ENCODE assay signal across 8 cellular contexts in genomic region chr6:144581807-144582537, GRCh38.
DNase-seq lines count a peak whose midpoint lies in the region; ATAC-seq lines count a peak whose summit lies in the region.

No MANE protein-coding gene starts in this region.

- CTCF ChIA-PET in activated naive CD4-positive, alpha-beta T cell treated with anti-CD3 and anti-CD28 coated beads for 36 hours (lab: Charles Lee), result interaction anchor here (0.7 to 1.5 kb wide), 5 partner anchors 13 to 456 kb away, joined by 3 to 5 read pairs (median 3); no protein-coding TSS in a partner anchor

- H3K36me3 Mint-ChIP-seq in activated CD4-positive, alpha-beta T cell treated with anti-CD3 and anti-CD28 coated beads, Interleukin-2, amount 10 ng/mL, durations not matched to agents 24 days and 14 days (ENCODE audit: low read depth), result peaks cover 26% of the 10 kb centered on the region
- peaks cover 4% of the 10 kb centered on the region for H3K36me3 Mint-ChIP-seq in activated naive CD4-positive, alpha-beta T cell treated with anti-CD3 and anti-CD28 coated beads for 36 hours (ENCODE audit: low read depth)
- peaks cover 18 to 23% of the 10 kb centered on the region in 2 donors for H3K36me3 Mint-ChIP-seq in stimulated activated naive B cell treated with anti-CD40 and anti-IgM and Interleukin-4, amounts not matched to agents 10 μg/mL and 1 μg/mL and 100 μg/mL, for 72 hours

- H3K9me3 Mint-ChIP-seq in activated CD4-positive, alpha-beta T cell treated with anti-CD3 and anti-CD28 coated beads, Interleukin-2, amount 10 ng/mL, durations not matched to agents 24 days and 14 days, result no peaks in the 10 kb centered on the region
- no peaks in the 10 kb centered on the region for H3K9me3 Mint-ChIP-seq in activated naive CD4-positive, alpha-beta T cell treated with anti-CD3 and anti-CD28 coated beads for 36 hours
- no peaks in the 10 kb centered on the region for H3K9me3 Mint-ChIP-seq in stimulated activated naive B cell treated with anti-CD40 and anti-IgM and Interleukin-4, amounts not matched to agents 10 μg/mL and 1 μg/mL and 100 μg/mL, for 72 hours

- peak; percentile 42 to 59 for ATAC-seq in left cardiac atrium
- ATAC-seq in stimulated activated naive B cell treated with anti-CD40 and anti-IgM and Interleukin-4, amounts not matched to agents 10 μg/mL and 1 μg/mL and 100 μg/mL, for 72 hours (replicated peaks), result peak; percentile 28 to 36

- peak overlapping the region; percentile 23 for H3K27ac Mint-ChIP-seq in activated CD4-positive, alpha-beta T cell treated with anti-CD3 and anti-CD28 coated beads, Interleukin-2, amount 10 ng/mL, durations not matched to agents 24 days and 14 days
- no peak overlapping the region for H3K27ac Mint-ChIP-seq in activated naive CD4-positive, alpha-beta T cell treated with anti-CD3 and anti-CD28 coated beads for 36 hours
- no peak overlapping the region for H3K27ac Mint-ChIP-seq in stimulated activated naive B cell treated with anti-CD40 and anti-IgM and Interleukin-4, amounts not matched to agents 10 μg/mL and 1 μg/mL and 100 μg/mL, for 72 hours

- peaks cover 42% of the 10 kb centered on the region for H3K4me1 Mint-ChIP-seq in activated CD4-positive, alpha-beta T cell treated with anti-CD3 and anti-CD28 coated beads, Interleukin-2, amount 10 ng/mL, durations not matched to agents 24 days and 14 days
- H3K4me1 Mint-ChIP-seq in activated naive CD4-positive, alpha-beta T cell treated with anti-CD3 and anti-CD28 coated beads for 36 hours (ENCODE audit: low read depth), result peaks cover 13% of the 10 kb centered on the region
- peaks cover 9 to 20% of the 10 kb centered on the region in 2 donors for H3K4me1 Mint-ChIP-seq in stimulated activated naive B cell treated with anti-CD40 and anti-IgM and Interleukin-4, amounts not matched to agents 10 μg/mL and 1 μg/mL and 100 μg/mL, for 72 hours

- no peaks in the 10 kb centered on the region for H3K27me3 Mint-ChIP-seq in activated CD4-positive, alpha-beta T cell treated with anti-CD3 and anti-CD28 coated beads, Interleukin-2, amount 10 ng/mL, durations not matched to agents 24 days and 14 days
- no peaks in the 10 kb centered on the region for H3K27me3 Mint-ChIP-seq in activated naive CD4-positive, alpha-beta T cell treated with anti-CD3 and anti-CD28 coated beads for 36 hours (ENCODE audit: low read depth)
- no peaks in the 10 kb centered on the region for H3K27me3 Mint-ChIP-seq in stimulated activated naive B cell treated with anti-CD40 and anti-IgM and Interleukin-4, amounts not matched to agents 10 μg/mL and 1 μg/mL and 100 μg/mL, for 72 hours

- DNase-seq in activated CD4-positive, alpha-beta T cell treated with anti-CD3 and anti-CD28 coated beads, Interleukin-2, amount 10 ng/mL, durations not matched to agents 24 days and 14 days, result peak; percentile 79
- DNase-seq in activated CD4-positive, alpha-beta T cell treated with anti-CD3 and anti-CD28 coated beads for 1 hour, result no peak
- peak; percentile 22 for DNase-seq in NCI-H1417 treated with DMSO at 0.1 percent for 48 hours (lab: John Stamatoyannopoulos, UW)
- DNase-seq in activated naive CD4-positive, alpha-beta T cell treated with anti-CD3 and anti-CD28 coated beads for 36 hours, result peak; percentile 51
- no peak for DNase-seq in left cardiac atrium
- DNase-seq in stimulated activated naive B cell treated with anti-CD40 and anti-IgM and Interleukin-4, amounts not matched to agents 10 μg/mL and 1 μg/mL and 100 μg/mL, for 72 hours, result no peak
- DNase-seq in COLO829 (ENCODE audit: low spot score), result no peak
- no peak for DNase-seq in NCI-H187 treated with DMSO at 0.1 percent for 48 hours (lab: John Stamatoyannopoulos, UW)

- intact Hi-C loops in activated CD4-positive, alpha-beta T cell treated with anti-CD3 and anti-CD28 coated beads, Interleukin-2, amount 10 ng/mL, durations not matched to agents 24 days and 14 days (cut with micrococcal nuclease), result loop anchor here (2.0 to 10.0 kb wide), 6 partner anchors 93 to 1233 kb away; partner anchors contain the start of gene FBXO30
- intact Hi-C loops in activated naive CD4-positive, alpha-beta T cell treated with anti-CD3 and anti-CD28 coated beads for 36 hours (cut with micrococcal nuclease), result loop anchor here (2.0 to 10.0 kb wide), 5 partner anchors 133 to 1243 kb away; no protein-coding TSS in a partner anchor
- intact Hi-C loops in left cardiac atrium (cut with DNase I), result loop anchor here in 1 of 2 donors (2.0 to 10.0 kb wide), 2 partner anchors 443 to 633 kb away; no protein-coding TSS in a partner anchor

- H3K4me3 Mint-ChIP-seq in activated CD4-positive, alpha-beta T cell treated with anti-CD3 and anti-CD28 coated beads, Interleukin-2, amount 10 ng/mL, durations not matched to agents 24 days and 14 days, result peak overlapping the region; percentile 49
- no peak overlapping the region for H3K4me3 Mint-ChIP-seq in activated naive CD4-positive, alpha-beta T cell treated with anti-CD3 and anti-CD28 coated beads for 36 hours
- H3K4me3 Mint-ChIP-seq in stimulated activated naive B cell treated with anti-CD40 and anti-IgM and Interleukin-4, amounts not matched to agents 10 μg/mL and 1 μg/mL and 100 μg/mL, for 72 hours, result no peak overlapping the region

Comparison
In these comparisons a context has a peak if more than half of its experiments do, and no peak if none do; other contexts are left out.
1. DNase-seq: peak in activated CD4-positive, alpha-beta T cell treated with anti-CD3 and anti-CD28 coated beads, Interleukin-2, amount 10 ng/mL, durations not matched to agents 24 days and 14 days (single experiment), NCI-H1417 treated with DMSO at 0.1 percent for 48 hours (single experiment) and activated naive CD4-positive, alpha-beta T cell treated with anti-CD3 and anti-CD28 coated beads for 36 hours (single experiment); none in activated CD4-positive, alpha-beta T cell treated with anti-CD3 and anti-CD28 coated beads for 1 hour (single experiment), left cardiac atrium (single experiment), stimulated activated naive B cell treated with anti-CD40 and anti-IgM and Interleukin-4, amounts not matched to agents 10 μg/mL and 1 μg/mL and 100 μg/mL, for 72 hours (single experiment), COLO829 (single experiment) and NCI-H187 treated with DMSO at 0.1 percent for 48 hours (single experiment).